In genomic region chr11:128765571-128766530, GRCh38 we compare ENCODE assay signal across 1 cellular context.
TF ChIP-seq lines count a peak whose summit lies in the region.

No MANE protein-coding gene starts in this region.

TF ChIP-seq in IMR-90, 13 proteins besides CTCF, POLR2A, EP300 and RAD21 (continued from another document):
- no peak for TF ChIP-seq MAZ (IDR thresholded peaks at IDR 0.05; ENCODE audit: borderline replicate concordance, low read depth, low read length)
- TF ChIP-seq CHD1 (IDR thresholded peaks at IDR 0.05; ENCODE audit: low read depth, low read length): no peak
- TF ChIP-seq CEBPB (IDR thresholded peaks at IDR 0.05; ENCODE audit: low read depth, low read length): no peak
- no peak for TF ChIP-seq USF2 (IDR thresholded peaks at IDR 0.05; ENCODE audit: low read depth, low read length)
- no peak for TF ChIP-seq RCOR1 (IDR thresholded peaks at IDR 0.05; ENCODE audit: insufficient replicate concordance, low read length)
- no peak for TF ChIP-seq MXI1 (IDR thresholded peaks at IDR 0.05; ENCODE audit: borderline replicate concordance, low read depth, low read length)
